2 cellular contexts compared by ENCODE assay signal in genomic region chr2:73877984-73878383, GRCh38. TPM values are rescaled to one million over a fixed set of nuclear protein-coding genes. Genes with fewer than 3 reads are reported as not detected.
"Had no signal": no experiment of that assay in that cellular context is flagged by ENCODE, and none has a peak within 500 bp of the region (broad histone marks: within the 10 kb centered on the region; RNA-seq: fewer than 3 reads in every experiment).

No MANE protein-coding gene starts in this region.

RNA-seq across cellular contexts. Expression of gene ACTG2, which starts 14.8 kb away (rescaled TPM):
- total RNA-seq: HT1080, PC-9 had no signal
